ENCODE assay signal across 8 cellular contexts in genomic region chr19:40604647-40605200, GRCh38. TPM values are rescaled to one million over a fixed set of nuclear protein-coding genes. Genes with fewer than 3 reads are reported as not detected.
DNase-seq lines count a peak whose midpoint lies in the region; ATAC-seq and TF ChIP-seq lines count a peak whose summit lies in the region.

No MANE protein-coding gene starts in this region.

- no peak overlapping the region for H3K9ac ChIP-seq in H9 (ENCODE audit: extremely low read depth, insufficient read length, low read length)

- H3K9me3 ChIP-seq in H9 (ENCODE audit: control insufficient read depth, low read depth, low read length) (no peaks in the 10 kb centered on the region), SJSA1 (replicated peaks) (no peaks in the 10 kb centered on the region)

- H4K91ac ChIP-seq in H9 (ENCODE audit: insufficient read length, low read depth, low read length), result no peak overlapping the region

- H2BK15ac ChIP-seq in H9 (ENCODE audit: low read depth, low read length), result no peak overlapping the region

- ATAC-seq in GM21390 (IDR thresholded peaks at IDR 0.05; ENCODE audit: unreplicated experiment), result no peak

- DNase-seq in H9 (peak; percentile 38), SJSA1 (ENCODE audit: low read depth in 1 of 2, low spot score in 2 of 2) (no peak), glutamatergic neuron (no peak), CD1c-positive myeloid dendritic cell (ENCODE audit: extremely low spot score) (no peak), midbrain (lab: John Stamatoyannopoulos, UW) (no peak), HEK293T (ENCODE audit: extremely low spot score) (no peak)

- no peaks in the 10 kb centered on the region for H4K20me1 ChIP-seq in H9 (ENCODE audit: control insufficient read depth, insufficient read depth, insufficient read length)

- H2AK5ac ChIP-seq in H9 (ENCODE audit: insufficient read length, low read length), result no peak overlapping the region

- H3K36me3 Mint-ChIP-seq in H9 (ENCODE audit: insufficient read depth in 1 of 3, low read depth in 3 of 3), result peaks cover 2 to 7% (median 6%) of the 10 kb centered on the region in 3 experiments; a peak in 6 of 7 replicates
- H3K36me3 Mint-ChIP-seq in glutamatergic neuron (ENCODE audit: unreplicated experiment), result peaks cover 6% of the 10 kb centered on the region

- peak overlapping the region; percentile 68 for H3K4me2 ChIP-seq in H9 (ENCODE audit: insufficient read depth, insufficient read length, low read length)

- H3K4me1 ChIP-seq in H9 (ENCODE audit: insufficient read depth, low read length) (peaks cover 4% of the 10 kb centered on the region), SJSA1 (replicated peaks) (peaks cover 54% of the 10 kb centered on the region)

- no peak overlapping the region for H3K4ac ChIP-seq in H9 (ENCODE audit: low read depth, low read length)

- no peak overlapping the region for H2BK120ac ChIP-seq in H9 (ENCODE audit: low read depth, low read length, poor library complexity, severe bottlenecking)

- H3K27ac ChIP-seq in H9 (ENCODE audit: insufficient read length, low read depth, low read length) (no peak overlapping the region), SJSA1 (no peak overlapping the region), skin epidermis (peak overlapping the region in 20 of 21 experiments; percentile 13 to 91 (median 78))

- H3K9me3 Mint-ChIP-seq in H9 (no peaks in the 10 kb centered on the region; a peak in 1 of 5 replicates), glutamatergic neuron (ENCODE audit: unreplicated experiment) (peaks cover 5% of the 10 kb centered on the region)

- no peak overlapping the region for H3K27ac Mint-ChIP-seq in H9
- no peak overlapping the region for H3K27ac Mint-ChIP-seq in glutamatergic neuron (ENCODE audit: unreplicated experiment)

- H3K23ac ChIP-seq in H9 (ENCODE audit: insufficient read length, low read depth, low read length), result no peak overlapping the region

- H3K27me3 Mint-ChIP-seq in H9 (ENCODE audit: low read depth) (peaks cover 61% of the 10 kb centered on the region), glutamatergic neuron (ENCODE audit: unreplicated experiment) (peaks cover 29% of the 10 kb centered on the region)

- no peaks in the 10 kb centered on the region for H3K79me1 ChIP-seq in H9 (ENCODE audit: insufficient read depth, low read depth, low read length, poor library complexity, severe bottlenecking)

- H3K79me2 ChIP-seq in H9 (ENCODE audit: insufficient read depth, low read length), result no peaks in the 10 kb centered on the region

- H2BK12ac ChIP-seq in H9 (ENCODE audit: insufficient read length, low read depth, low read length), result no peak overlapping the region

- no peak overlapping the region for H3K56ac ChIP-seq in H9 (ENCODE audit: insufficient read length, low read depth, low read length)

- H4K8ac ChIP-seq in H9 (replicated peaks; ENCODE audit: insufficient read length, low read depth, low read length), result no peak overlapping the region

- H3K27me3 ChIP-seq in H9 (ENCODE audit: insufficient read depth, low read length) (peaks cover 10% of the 10 kb centered on the region; the same call in 1 of the 2 replicates), SJSA1 (replicated peaks) (peaks cover 19% of the 10 kb centered on the region)

- no peak overlapping the region for H2BK20ac ChIP-seq in H9 (ENCODE audit: low read depth, low read length, poor library complexity, severe bottlenecking)

- TF ChIP-seq CTCF in H9 (conservative IDR thresholded peaks at IDR 0.05) (no peak), glutamatergic neuron (IDR thresholded peaks at IDR 0.05; ENCODE audit: partially characterized antibody, unreplicated experiment) (no peak)

- POLR2A ChIA-PET in HEK293T (lab: Yijun Ruan, JAX), result interaction anchor here (1.2 to 1.4 kb wide), 3 partner anchors 10 to 178 kb away, joined by 3 to 5 read pairs (median 3); partner anchors contain the start of gene SERTAD1

- CTCF ChIA-PET in HEK293T (lab: Yijun Ruan, JAX), result interaction anchor here (0.6 to 2.8 kb wide), 7 partner anchors 19 to 190 kb away, joined by 3 to 19 read pairs (median 4); no protein-coding TSS in a partner anchor

- H3K23me2 ChIP-seq in H9 (ENCODE audit: insufficient read length, low read depth, low read length, poor library complexity, severe bottlenecking), result peaks cover 14% of the 10 kb centered on the region

- no peak overlapping the region for H2BK5ac ChIP-seq in H9 (ENCODE audit: insufficient read length, low read length)

- no peak overlapping the region for H4K5ac ChIP-seq in H9 (ENCODE audit: insufficient read length, low read depth, low read length)

- H3K4me3 Mint-ChIP-seq in H9, result peak overlapping the region; percentile 61 to 78
- H3K4me3 Mint-ChIP-seq in glutamatergic neuron (ENCODE audit: unreplicated experiment), result peak overlapping the region; percentile 82

- no peak overlapping the region for H2AFZ ChIP-seq in H9 (ENCODE audit: low read length)

- no peak overlapping the region for H3K18ac ChIP-seq in H9 (ENCODE audit: insufficient read length, low read depth, low read length)

- H3K36me3 ChIP-seq in SJSA1, result no peaks in the 10 kb centered on the region

- no peak overlapping the region for H3T11ph ChIP-seq in H9 (ENCODE audit: low read length)

- H3K4me1 Mint-ChIP-seq in H9 (peaks cover 36 to 61% of the 10 kb centered on the region in 2 experiments), glutamatergic neuron (ENCODE audit: low read depth, unreplicated experiment) (peaks cover 12% of the 10 kb centered on the region)

- no peak overlapping the region for H3K14ac ChIP-seq in H9 (ENCODE audit: insufficient read depth, low read length)

- peak overlapping the region; percentile 38; the same call in 1 of the 2 replicates for H3K4me3 ChIP-seq in SJSA1
- H3K4me3 ChIP-seq in skin epidermis, result peak overlapping the region; percentile 22 to 45 (median 42)

- WGBS in H9 (ENCODE audit: extremely low coverage, insufficient read length, low lambda C conversion rate), result no CpG with 5 or more reads among the region's 27 CpGs

TF ChIP-seq in HEK293T, 16 proteins besides CTCF, POLR2A, EP300 and RAD21:
- TF ChIP-seq SP1 (IDR thresholded peaks at IDR 0.05) (no peak), PKNOX1 (IDR thresholded peaks at IDR 0.05) (no peak), L3MBTL2 (conservative IDR thresholded peaks at IDR 0.05) (no peak), SUZ12 (IDR thresholded peaks at IDR 0.05) (no peak), ZNF384 (IDR thresholded peaks at IDR 0.05) (no peak), ARNT (IDR thresholded peaks at IDR 0.05) (no peak), FOXA1 (IDR thresholded peaks at IDR 0.05) (no peak), FOXM1 (IDR thresholded peaks at IDR 0.05; ENCODE audit: borderline replicate concordance) (no peak), TARDBP (IDR thresholded peaks at IDR 0.05) (no peak), BHLHE40 (IDR thresholded peaks at IDR 0.05; ENCODE audit: borderline replicate concordance) (no peak), NFRKB (IDR thresholded peaks at IDR 0.05) (no peak), ELF4 (IDR thresholded peaks at IDR 0.05) (no peak), LEF1 (IDR thresholded peaks at IDR 0.05; ENCODE audit: borderline replicate concordance) (no peak), HDGF (IDR thresholded peaks at IDR 0.05; ENCODE audit: borderline replicate concordance) (no peak), CTBP1 (IDR thresholded peaks at IDR 0.05; ENCODE audit: borderline replicate concordance) (no peak), FOXK2 (IDR thresholded peaks at IDR 0.05) (no peak)

RNA-seq across cellular contexts. Expression of gene LTBP4, which starts 3.6 kb away (rescaled TPM):
- total RNA-seq in H9 (2021) (115 and 129 TPM in 2 replicates), glutamatergic neuron (ENCODE audit: unreplicated experiment) (169 TPM)
- total RNA-seq in SJSA1 (2014; rRNA removed; shearing (Covaris generic)), result 16.5 and 23.7 TPM in 2 replicates

RNA-seq across cellular contexts. Expression of gene SHKBP1, which starts 28.1 kb away (rescaled TPM):
- total RNA-seq in H9 (2021) (90.9 and 92.9 TPM in 2 replicates), glutamatergic neuron (ENCODE audit: unreplicated experiment) (170 TPM)
- total RNA-seq in SJSA1 (2014; rRNA removed; shearing (Covaris generic)), result 16.2 and 16.4 TPM in 2 replicates

Comparison
In these comparisons a context has a peak if more than half of its experiments do, and no peak if none do; other contexts are left out.
1. H3K27ac ChIP-seq: peak in skin epidermis (20 of 21); none in H9 (single experiment) and SJSA1 (single experiment).